Comparison of ENCODE assay signal across 8 cellular contexts in the genomic region with DNA sequence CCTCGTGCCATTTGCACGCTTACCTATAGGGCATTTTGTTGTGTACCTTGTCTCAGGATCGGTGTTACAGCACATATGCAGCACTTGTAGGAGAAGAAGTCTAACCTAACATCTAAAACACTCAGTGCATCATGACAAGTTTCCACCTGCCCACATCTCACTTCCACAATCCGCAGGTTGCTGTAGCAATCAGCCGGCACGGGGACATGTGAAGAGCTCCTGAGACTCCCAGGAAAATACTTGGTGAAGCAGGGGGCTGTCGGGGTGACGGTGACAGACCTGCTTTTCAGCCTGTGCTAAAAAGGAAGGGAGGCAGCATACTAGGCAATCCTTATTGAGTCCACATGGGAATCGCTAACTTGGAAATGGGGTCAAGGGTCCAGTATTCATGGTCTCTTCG.
"Had no signal": no experiment of that assay in that cellular context is flagged by ENCODE, and none has a peak within 500 bp of the region (broad histone marks: within the 10 kb centered on the region; RNA-seq: fewer than 3 reads in every experiment).

No MANE protein-coding gene starts in this region.

- H3K4me1 Mint-ChIP-seq: IgD-negative memory B cell had no signal

- H3K4me3 ChIP-seq: GM23338 had no signal

- H3K27me3 Mint-ChIP-seq: IgD-negative memory B cell had no signal

- H3K27ac ChIP-seq: HL-60 had no signal

- DNase-seq: H9, HCEC 1CT had no signal

- H3K4me3 Mint-ChIP-seq: GM23338, H9, IgD-negative memory B cell had no signal

- H3K27ac Mint-ChIP-seq: GM23338, H9, IgD-negative memory B cell had no signal

- FAIRE-seq: H1, H54, HepG2 had no signal

- ATAC-seq: HepG2 had no signal
